Comparison of ENCODE assay signal across 8 cellular contexts in the genomic region with DNA sequence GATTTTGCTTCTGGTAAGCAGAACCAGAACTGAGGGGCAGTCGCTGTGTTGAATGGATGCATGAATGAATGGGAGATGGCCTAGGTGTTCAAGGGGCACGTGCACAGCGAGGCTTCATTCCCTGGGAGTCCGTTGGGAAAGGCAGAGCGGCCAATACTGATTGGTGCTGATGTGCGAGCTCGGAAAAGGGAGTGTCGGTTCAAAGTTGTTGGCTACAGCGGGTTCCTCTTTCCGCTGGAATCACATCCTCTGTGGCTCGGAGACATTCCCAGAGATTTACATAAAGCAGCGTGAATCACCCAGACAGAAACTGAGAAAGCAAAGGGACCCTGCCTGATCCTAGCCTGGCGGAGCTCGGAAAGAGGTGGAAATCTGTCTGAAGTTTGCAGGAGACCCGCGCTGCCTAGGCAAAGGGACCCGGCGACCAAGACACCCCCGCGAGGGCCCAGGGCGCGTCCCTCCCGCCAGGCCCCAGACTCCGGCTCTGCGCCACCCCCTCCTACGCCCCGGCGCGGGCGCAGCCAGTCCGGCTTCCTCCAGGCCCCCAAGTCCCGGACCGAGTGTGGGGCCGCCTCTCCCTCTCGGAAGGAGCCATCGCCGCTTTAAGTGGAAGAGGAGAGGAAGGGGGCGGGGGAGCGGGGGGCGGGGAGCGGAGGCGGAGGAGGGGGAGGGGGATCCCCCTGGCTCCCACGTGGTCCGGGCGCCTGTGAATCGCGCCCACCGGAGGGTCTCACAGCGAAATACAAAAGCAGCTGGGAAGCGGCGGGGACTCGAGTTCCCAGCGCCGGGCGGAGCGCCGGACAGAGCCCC. TPM values are rescaled to one million over a fixed set of nuclear protein-coding genes. Genes with fewer than 3 reads are reported as not detected.
DNase-seq lines count a peak whose midpoint lies in the region; ATAC-seq, FAIRE-seq and TF ChIP-seq lines count a peak whose summit lies in the region.

TSS of gene FJX1 (plus strand) at position 774 of the 810 bp plus-strand sequence. CDS start 177 bp downstream, outside the sequence.

- WGBS in small intestine, 3 donors = 2 to 4% (median 3%) methylated on average over 39 to 54 of the region's 57 CpGs

- peak within 1 kb of the TSS; percentile 67 for H3K9ac ChIP-seq in HUES48 (ENCODE audit: low read depth, low read length)
- H3K9ac ChIP-seq in SK-N-MC (ENCODE audit: insufficient read length) = peak within 1 kb of the TSS; percentile 61

- DNase-seq in EL (peak; percentile 95), SK-N-MC (ENCODE audit: low read depth, low spot score) (no peak), choroid plexus epithelial cell (ENCODE audit: low read depth) (peak; percentile 82), islet precursor cell (peak; percentile 93), small intestine (peak; percentile 25)

- H3K4me3 ChIP-seq in HUES48 (ENCODE audit: low read depth, low read length) = peak within 1 kb of the TSS; percentile 71
- H3K4me3 ChIP-seq in SK-N-MC = peak within 1 kb of the TSS; percentile 81
- H3K4me3 ChIP-seq in choroid plexus epithelial cell (ENCODE audit: low read depth, low read length) = peak within 1 kb of the TSS; percentile 66
- H3K4me3 ChIP-seq in small intestine (ENCODE audit: low read depth in 1 of 2, low read length in 2 of 2) = peak within 1 kb of the TSS; percentile 33 to 51

- FAIRE-seq in small intestine (lab: Jason Lieb, UNC) = no peak

- H3K9me3 ChIP-seq in HUES48 (ENCODE audit: control insufficient read depth, insufficient read depth, low read length) (no peaks in the 10 kb centered on the region), SK-N-MC (ENCODE audit: low read depth, low read length) (no peaks in the 10 kb centered on the region), small intestine (ENCODE audit: control insufficient read depth, low read depth) (no peaks in the 10 kb centered on the region)

- H3K27ac ChIP-seq in HUES48 (ENCODE audit: low read depth, low read length) = peak within 1 kb of the TSS; percentile 74
- H3K27ac ChIP-seq in SK-N-MC = no peak within 1 kb of the TSS
- peak within 1 kb of the TSS in 1 of 2 donors; percentile 51 for H3K27ac ChIP-seq in small intestine (ENCODE audit: low read depth in 1 of 2, low read length in 1 of 2)

- H3K4me1 ChIP-seq in HUES48 (ENCODE audit: control insufficient read depth, insufficient read depth, low read length) = peaks cover 30% of the 10 kb centered on the region
- H3K4me1 ChIP-seq in small intestine (ENCODE audit: control insufficient read depth in 2 of 2, insufficient read depth in 1 of 2, low read depth in 1 of 2, low read length in 1 of 2) = no peaks in the 10 kb centered on the region

- H3K36me3 ChIP-seq in HUES48 (ENCODE audit: control insufficient read depth, insufficient read depth, low read length) = no peaks in the 10 kb centered on the region
- no peaks in the 10 kb centered on the region for H3K36me3 ChIP-seq in SK-N-MC (ENCODE audit: insufficient read depth, low read length)
- no peaks in the 10 kb centered on the region for H3K36me3 ChIP-seq in small intestine (ENCODE audit: control insufficient read depth in 2 of 2, insufficient read depth in 2 of 2, low read length in 2 of 2)

- no peak for TF ChIP-seq CTCF in choroid plexus epithelial cell (conservative IDR thresholded peaks at IDR 0.05; ENCODE audit: low read depth, low read length)

- H3K27me3 ChIP-seq in HUES48 (ENCODE audit: control insufficient read depth, insufficient read depth, low read length) (peaks cover 44% of the 10 kb centered on the region), small intestine (ENCODE audit: control insufficient read depth in 2 of 2, insufficient read depth in 2 of 2, low read length in 2 of 2) (peaks cover 8 to 16% of the 10 kb centered on the region in 2 donors)

- ATAC-seq in GM21423 (IDR thresholded peaks at IDR 0.05; ENCODE audit: unreplicated experiment) (peak; percentile 28), HG03520 (IDR thresholded peaks at IDR 0.05; ENCODE audit: unreplicated experiment) (no peak)

RNA-seq across cellular contexts. Expression of gene FJX1, which starts in this region (rescaled TPM):
- under 1 TPM in 1 of 3 donors, not detected in 2; 0.79 TPM for polyA plus RNA-seq in small intestine

Comparison
In these comparisons a context has a peak if more than half of its experiments do, and no peak if none do; other contexts are left out.
1. Peak in DNase-seq and H3K4me3 ChIP-seq in small intestine; RNA of the gene not detected or under 1 TPM.